Comparison of ENCODE assay signal across 1 cellular context in genomic region chr19:13899912-13900584, GRCh38.
TF ChIP-seq lines count a peak whose summit lies in the region.

No MANE protein-coding gene starts in this region.

TF ChIP-seq in HepG2, 621 proteins besides CTCF, POLR2A, EP300 and RAD21:
- TF ChIP-seq ZNF296 (CRISPR knock-in tag; conservative IDR thresholded peaks at IDR 0.05) (no peak), ZKSCAN5 (CRISPR knock-in tag; IDR thresholded peaks at IDR 0.05) (no peak), PATZ1 (CRISPR knock-in tag; IDR thresholded peaks at IDR 0.05) (no peak), KAT8 (CRISPR knock-in tag; IDR thresholded peaks at IDR 0.05) (no peak), ZNF274 (CRISPR knock-in tag; IDR thresholded peaks at IDR 0.05) (no peak), PBX3 (CRISPR knock-in tag; IDR thresholded peaks at IDR 0.05; ENCODE audit: borderline replicate concordance) (no peak), XBP1 (CRISPR knock-in tag; IDR thresholded peaks at IDR 0.05) (no peak), ZNF232 (CRISPR knock-in tag; IDR thresholded peaks at IDR 0.05; ENCODE audit: borderline replicate concordance) (no peak), CC2D1A (CRISPR knock-in tag; IDR thresholded peaks at IDR 0.05) (no peak), THAP11 (CRISPR knock-in tag; IDR thresholded peaks at IDR 0.05) (no peak), ATF6 (CRISPR knock-in tag; conservative IDR thresholded peaks at IDR 0.05) (no peak), MTF2 (CRISPR knock-in tag; IDR thresholded peaks at IDR 0.05; ENCODE audit: borderline replicate concordance) (no peak), ZNF383 (CRISPR knock-in tag; IDR thresholded peaks at IDR 0.05; ENCODE audit: borderline replicate concordance) (no peak), ZBTB25 (CRISPR knock-in tag; IDR thresholded peaks at IDR 0.05) (no peak)
